In the genomic region with DNA sequence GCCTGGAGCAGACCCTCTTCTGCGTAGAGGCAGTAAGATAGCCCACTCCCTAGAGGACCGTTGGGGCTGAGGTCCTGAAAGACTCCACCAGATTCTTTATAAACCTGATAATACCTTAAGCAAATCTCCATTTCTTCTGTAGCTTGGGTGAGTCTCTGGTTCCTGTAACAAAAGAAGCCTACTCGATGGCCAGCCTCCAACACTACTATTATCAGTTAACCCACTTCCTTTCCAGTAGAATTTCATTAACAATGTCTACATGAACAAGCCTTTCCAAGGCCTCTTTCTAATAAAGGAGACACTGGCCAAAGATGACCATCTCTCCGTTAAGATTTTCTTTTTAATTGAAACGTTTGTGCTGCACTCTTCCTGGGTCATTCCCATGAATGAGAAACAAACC, we compare ENCODE assay signal across 26 cellular contexts.
"Had no signal": no experiment of that assay in that cellular context is flagged by ENCODE, and none has a peak within 500 bp of the region (broad histone marks: within the 10 kb centered on the region; RNA-seq: fewer than 3 reads in every experiment).

No MANE protein-coding gene starts in this region.

- DNase-seq: islet precursor cell; left ventricle myocardium inferior; mesendoderm; naive B cell; natural killer cell; nephron progenitor cell; occipital lobe; right lobe of liver; stimulated activated CD4-positive, alpha-beta T cell treated with anti-CD3 and anti-CD28 coated beads, Interleukin-1b, Interleukin-23, amount 100 ng/mL, for 48 hours; stimulated activated CD4-positive, alpha-beta T cell treated with anti-CD3 and anti-CD28 coated beads, Interleukin-2, amount 100 ng/mL, for 48 hours; stimulated activated CD4-positive, alpha-beta T cell treated with anti-CD3 and anti-CD28 coated beads, Interleukin-4, amount 100 ng/mL, for 4 hours; stimulated activated CD8-positive, alpha-beta memory T cell treated with anti-CD3 and anti-CD28 coated beads, Interleukin-4, amount 100 ng/mL, for 48 hours; stimulated activated naive CD4-positive, alpha-beta T cell treated with Interleukin-2 at 50 U/mL for 16 hours; stimulated activated naive CD8-positive, alpha-beta T cell treated with anti-CD3 and anti-CD28 coated beads, Interleukin-15, amount 100 ng/mL, for 72 hours; substantia nigra; upper lobe of left lung had no signal

- H3K27ac Mint-ChIP-seq: mesothelial cell of epicardium; natural killer cell; nephron progenitor cell; neural progenitor cell; stimulated activated memory B cell treated with anti-CD40 and anti-IgM and Interleukin-4, amounts not matched to agents 10 μg/mL and 1 μg/mL and 100 μg/mL, for 72 hours; stimulated activated naive CD8-positive, alpha-beta T cell treated with anti-CD3 and anti-CD28 coated beads, Interleukin-15, amount 100 ng/mL, for 72 hours had no signal

- H3K36me3 Mint-ChIP-seq: natural killer cell had no signal

- H3K9ac ChIP-seq: neural progenitor cell, parathyroid adenoma had no signal

- H2AFZ ChIP-seq: neural progenitor cell, parathyroid adenoma had no signal

- H3K4me3 Mint-ChIP-seq: mesothelial cell of epicardium; naive B cell; natural killer cell; nephron progenitor cell; neural progenitor cell; stimulated activated memory B cell treated with anti-CD40 and anti-IgM and Interleukin-4, amounts not matched to agents 10 μg/mL and 1 μg/mL and 100 μg/mL, for 72 hours; stimulated activated naive CD8-positive, alpha-beta T cell treated with anti-CD3 and anti-CD28 coated beads, Interleukin-15, amount 100 ng/mL, for 72 hours had no signal

- H3K9me3 Mint-ChIP-seq: mesothelial cell of epicardium; naive B cell; natural killer cell; nephron progenitor cell; neural progenitor cell; stimulated activated memory B cell treated with anti-CD40 and anti-IgM and Interleukin-4, amounts not matched to agents 10 μg/mL and 1 μg/mL and 100 μg/mL, for 72 hours; stimulated activated naive CD8-positive, alpha-beta T cell treated with anti-CD3 and anti-CD28 coated beads, Interleukin-15, amount 100 ng/mL, for 72 hours had no signal

- H3K4me3 ChIP-seq: left ventricle myocardium inferior, lung, neural progenitor cell, right atrium auricular region, right lobe of liver, smooth muscle cell, transverse colon, upper lobe of left lung, vagina had no signal

- H3K27me3 Mint-ChIP-seq: naive B cell; stimulated activated memory B cell treated with anti-CD40 and anti-IgM and Interleukin-4, amounts not matched to agents 10 μg/mL and 1 μg/mL and 100 μg/mL, for 72 hours; stimulated activated naive CD8-positive, alpha-beta T cell treated with anti-CD3 and anti-CD28 coated beads, Interleukin-15, amount 100 ng/mL, for 72 hours had no signal

- ATAC-seq: natural killer cell; right lobe of liver; stimulated activated memory B cell treated with anti-CD40 and anti-IgM and Interleukin-4, amounts not matched to agents 10 μg/mL and 1 μg/mL and 100 μg/mL, for 72 hours; stimulated activated naive CD8-positive, alpha-beta T cell treated with anti-CD3 and anti-CD28 coated beads, Interleukin-15, amount 100 ng/mL, for 72 hours had no signal

- H3K27me3 ChIP-seq: neural progenitor cell, neutrophil, right atrium auricular region, right lobe of liver, transverse colon, upper lobe of left lung, vagina had no signal

- H3K27ac ChIP-seq: left ventricle myocardium inferior, neural progenitor cell, neutrophil, parathyroid adenoma, right atrium auricular region, right lobe of liver, transverse colon, upper lobe of left lung, vagina had no signal

- H3K36me3 ChIP-seq: neural progenitor cell, neutrophil, right atrium auricular region, right lobe of liver, transverse colon, vagina had no signal

- H3K4me1 Mint-ChIP-seq: mesothelial cell of epicardium; naive B cell; natural killer cell; neural progenitor cell; stimulated activated memory B cell treated with anti-CD40 and anti-IgM and Interleukin-4, amounts not matched to agents 10 μg/mL and 1 μg/mL and 100 μg/mL, for 72 hours; stimulated activated naive CD8-positive, alpha-beta T cell treated with anti-CD3 and anti-CD28 coated beads, Interleukin-15, amount 100 ng/mL, for 72 hours had no signal

- H3K79me2 ChIP-seq: parathyroid adenoma had no signal

- H3K9me3 ChIP-seq: left ventricle myocardium inferior, neutrophil, right atrium auricular region, right lobe of liver, transverse colon, upper lobe of left lung, vagina had no signal

- H3K4me2 ChIP-seq: neural progenitor cell, smooth muscle cell had no signal

- H3K4me1 ChIP-seq: left ventricle myocardium inferior, neural progenitor cell, parathyroid adenoma, right atrium auricular region, right lobe of liver, upper lobe of left lung, vagina had no signal
